ENCODE assay signal across 1 cellular context in genomic region chr15:92012368-92012629, GRCh38.
TF ChIP-seq lines count a peak whose summit lies in the region.

No MANE protein-coding gene starts in this region.

TF ChIP-seq in GM12878, 131 proteins besides CTCF, POLR2A, EP300 and RAD21:
- TF ChIP-seq, protein P1, sequence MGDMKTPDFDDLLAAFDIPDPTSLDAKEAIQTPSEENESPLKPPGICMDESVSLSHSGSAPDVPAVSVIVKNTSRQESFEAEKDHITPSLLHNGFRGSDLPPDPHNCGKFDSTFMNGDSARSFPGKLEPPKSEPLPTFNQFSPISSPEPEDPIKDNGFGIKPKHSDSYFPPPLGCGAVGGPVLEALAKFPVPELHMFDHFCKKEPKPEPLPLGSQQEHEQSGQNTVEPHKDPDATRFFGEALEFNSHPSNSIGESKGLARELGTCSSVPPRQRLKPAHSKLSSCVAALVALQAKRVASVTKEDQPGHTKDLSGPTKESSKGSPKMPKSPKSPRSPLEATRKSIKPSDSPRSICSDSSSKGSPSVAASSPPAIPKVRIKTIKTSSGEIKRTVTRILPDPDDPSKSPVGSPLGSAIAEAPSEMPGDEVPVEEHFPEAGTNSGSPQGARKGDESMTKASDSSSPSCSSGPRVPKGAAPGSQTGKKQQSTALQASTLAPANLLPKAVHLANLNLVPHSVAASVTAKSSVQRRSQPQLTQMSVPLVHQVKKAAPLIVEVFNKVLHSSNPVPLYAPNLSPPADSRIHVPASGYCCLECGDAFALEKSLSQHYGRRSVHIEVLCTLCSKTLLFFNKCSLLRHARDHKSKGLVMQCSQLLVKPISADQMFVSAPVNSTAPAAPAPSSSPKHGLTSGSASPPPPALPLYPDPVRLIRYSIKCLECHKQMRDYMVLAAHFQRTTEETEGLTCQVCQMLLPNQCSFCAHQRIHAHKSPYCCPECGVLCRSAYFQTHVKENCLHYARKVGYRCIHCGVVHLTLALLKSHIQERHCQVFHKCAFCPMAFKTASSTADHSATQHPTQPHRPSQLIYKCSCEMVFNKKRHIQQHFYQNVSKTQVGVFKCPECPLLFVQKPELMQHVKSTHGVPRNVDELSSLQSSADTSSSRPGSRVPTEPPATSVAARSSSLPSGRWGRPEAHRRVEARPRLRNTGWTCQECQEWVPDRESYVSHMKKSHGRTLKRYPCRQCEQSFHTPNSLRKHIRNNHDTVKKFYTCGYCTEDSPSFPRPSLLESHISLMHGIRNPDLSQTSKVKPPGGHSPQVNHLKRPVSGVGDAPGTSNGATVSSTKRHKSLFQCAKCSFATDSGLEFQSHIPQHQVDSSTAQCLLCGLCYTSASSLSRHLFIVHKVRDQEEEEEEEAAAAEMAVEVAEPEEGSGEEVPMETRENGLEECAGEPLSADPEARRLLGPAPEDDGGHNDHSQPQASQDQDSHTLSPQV (IDR thresholded peaks at IDR 0.05) = no peak
- TF ChIP-seq STAT1 (conservative IDR thresholded peaks at IDR 0.05) = no peak
- TF ChIP-seq SMC3 (IDR thresholded peaks at IDR 0.05; ENCODE audit: borderline replicate concordance, low read length) = no peak
- no peak for TF ChIP-seq TCF3 (IDR thresholded peaks at IDR 0.05; ENCODE audit: borderline replicate concordance, insufficient read depth, low read depth, low read length)
- TF ChIP-seq, protein P2, sequence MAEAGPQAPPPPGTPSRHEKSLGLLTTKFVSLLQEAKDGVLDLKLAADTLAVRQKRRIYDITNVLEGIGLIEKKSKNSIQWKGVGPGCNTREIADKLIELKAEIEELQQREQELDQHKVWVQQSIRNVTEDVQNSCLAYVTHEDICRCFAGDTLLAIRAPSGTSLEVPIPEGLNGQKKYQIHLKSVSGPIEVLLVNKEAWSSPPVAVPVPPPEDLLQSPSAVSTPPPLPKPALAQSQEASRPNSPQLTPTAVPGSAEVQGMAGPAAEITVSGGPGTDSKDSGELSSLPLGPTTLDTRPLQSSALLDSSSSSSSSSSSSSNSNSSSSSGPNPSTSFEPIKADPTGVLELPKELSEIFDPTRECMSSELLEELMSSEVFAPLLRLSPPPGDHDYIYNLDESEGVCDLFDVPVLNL (IDR thresholded peaks at IDR 0.05; ENCODE audit: low read depth, low read length) = no peak
